ENCODE assay signal across 22 cellular contexts in genomic region chr15:74809242-74809641, GRCh38. TPM values are rescaled to one million over a fixed set of nuclear protein-coding genes. Genes with fewer than 3 reads are reported as not detected.
A peak's percentile ranks its signal among the peaks of the same experiment; 100 is the strongest.
DNase-seq lines count a peak whose midpoint lies in the region; ATAC-seq and TF ChIP-seq lines count a peak whose summit lies in the region.
"Had no signal": no experiment of that assay in that cellular context is flagged by ENCODE, and none has a peak within 500 bp of the region (broad histone marks: within the 10 kb centered on the region; RNA-seq: fewer than 3 reads in every experiment).

No MANE protein-coding gene starts in this region.

- H3K4me1 Mint-ChIP-seq in activated CD8-positive, alpha-beta T cell treated with anti-CD3 and anti-CD28 coated beads, Interleukin-2, amount 10 ng/mL, durations not matched to agents 7 days and 5 days (ENCODE audit: low read depth): peaks cover 22% of the 10 kb centered on the region
- H3K4me1 Mint-ChIP-seq in activated CD8-positive, alpha-beta T cell treated with anti-CD3 and anti-CD28 coated beads for 36 hours (ENCODE audit: low read depth): peaks cover 17% of the 10 kb centered on the region
- H3K4me1 Mint-ChIP-seq in CD4-positive, alpha-beta T cell (ENCODE audit: low read depth): peaks cover 30% of the 10 kb centered on the region
- H3K4me1 Mint-ChIP-seq in naive B cell: peaks cover 23 to 46% (median 38%) of the 10 kb centered on the region in 3 donors

- peaks cover 7% of the 10 kb centered on the region for H3K27me3 Mint-ChIP-seq in activated CD8-positive, alpha-beta T cell treated with anti-CD3 and anti-CD28 coated beads, Interleukin-2, amount 10 ng/mL, durations not matched to agents 7 days and 5 days (ENCODE audit: low read depth)
- no peaks in the 10 kb centered on the region for H3K27me3 Mint-ChIP-seq in activated CD8-positive, alpha-beta T cell treated with anti-CD3 and anti-CD28 coated beads for 36 hours
- H3K27me3 Mint-ChIP-seq in CD4-positive, alpha-beta T cell: no peaks in the 10 kb centered on the region
- H3K27me3 Mint-ChIP-seq in naive B cell: no peaks in the 10 kb centered on the region

- H3K27ac Mint-ChIP-seq in activated CD8-positive, alpha-beta T cell treated with anti-CD3 and anti-CD28 coated beads, Interleukin-2, amount 10 ng/mL, durations not matched to agents 7 days and 5 days: peak overlapping the region; percentile 56
- H3K27ac Mint-ChIP-seq in activated CD8-positive, alpha-beta T cell treated with anti-CD3 and anti-CD28 coated beads for 36 hours: no peak overlapping the region
- peak overlapping the region; percentile 75 for H3K27ac Mint-ChIP-seq in CD4-positive, alpha-beta T cell
- peak overlapping the region in 4 of 6 donors; percentile 73 to 93 (median 86) for H3K27ac Mint-ChIP-seq in naive B cell
- H3K27ac Mint-ChIP-seq: dendritic cell treated with granulocyte-macrophage colony-stimulating factor and Interleukin-4, amounts not matched to agents 40 ng/mL and 50 ng/mL, for 4 days had no signal

- intact Hi-C loops in activated CD8-positive, alpha-beta T cell treated with anti-CD3 and anti-CD28 coated beads for 36 hours (cut with micrococcal nuclease): no loop called here
- intact Hi-C loops in CD4-positive, alpha-beta T cell (cut with DNase I, micrococcal nuclease): no loop called here
- intact Hi-C loops in posterior vena cava (cut with DNase I): no loop called here

- H3K4me3 Mint-ChIP-seq in activated CD8-positive, alpha-beta T cell treated with anti-CD3 and anti-CD28 coated beads, Interleukin-2, amount 10 ng/mL, durations not matched to agents 7 days and 5 days: no peak overlapping the region
- H3K4me3 Mint-ChIP-seq in activated CD8-positive, alpha-beta T cell treated with anti-CD3 and anti-CD28 coated beads for 36 hours: no peak overlapping the region
- H3K4me3 Mint-ChIP-seq in CD4-positive, alpha-beta T cell: no peak overlapping the region
- H3K4me3 Mint-ChIP-seq in naive B cell: no peak overlapping the region
- H3K4me3 Mint-ChIP-seq: dendritic cell treated with granulocyte-macrophage colony-stimulating factor and Interleukin-4, amounts not matched to agents 40 ng/mL and 50 ng/mL, for 4 days had no signal

- no peak for ATAC-seq in activated CD8-positive, alpha-beta T cell treated with anti-CD3 and anti-CD28 coated beads, Interleukin-2, amount 10 ng/mL, durations not matched to agents 7 days and 5 days
- ATAC-seq in activated CD8-positive, alpha-beta T cell treated with anti-CD3 and anti-CD28 coated beads for 36 hours: no peak
- ATAC-seq in CD4-positive, alpha-beta T cell (ENCODE audit: poor library complexity): no peak
- ATAC-seq in RWPE2 (ENCODE audit: low read depth): no peak
- no peak for ATAC-seq in naive B cell (ENCODE audit: low read depth in 2 of 2)

- no peaks in the 10 kb centered on the region for H3K9me3 ChIP-seq in CD4-positive, alpha-beta T cell (ENCODE audit: control insufficient read depth, low read length)
- no peaks in the 10 kb centered on the region for H3K9me3 ChIP-seq in RWPE2 (ENCODE audit: severe bottlenecking)
- H3K9me3 ChIP-seq: BLaER1, SJCRH30, upper lobe of left lung had no signal

- H3K4me3 ChIP-seq in RWPE2 (ENCODE audit: severe bottlenecking): no peak overlapping the region
- H3K4me3 ChIP-seq: BLaER1, SJCRH30, upper lobe of left lung had no signal

- CTCF ChIA-PET in activated CD8-positive, alpha-beta T cell treated with anti-CD3 and anti-CD28 coated beads, Interleukin-2, amount 10 ng/mL, durations not matched to agents 7 days and 5 days (lab: Charles Lee): interaction anchor here (0.6 to 1.8 kb wide), 6 partner anchors 21 to 92 kb away, joined by 3 to 6 read pairs (median 4); no protein-coding TSS in a partner anchor
- CTCF ChIA-PET in activated CD8-positive, alpha-beta T cell treated with anti-CD3 and anti-CD28 coated beads for 36 hours (lab: Charles Lee): interaction anchor here (2.8 to 8.1 kb wide), 2 partner anchors 10 to 38 kb away, joined by 11 to 83 read pairs; no protein-coding TSS in a partner anchor
- CTCF ChIA-PET in CD4-positive, alpha-beta T cell (lab: Charles Lee): interaction anchor here (1.5 to 1.6 kb wide), 2 partner anchors 22 to 40 kb away, joined by 4 to 7 read pairs; no protein-coding TSS in a partner anchor

- H3K9me3 Mint-ChIP-seq in activated CD8-positive, alpha-beta T cell treated with anti-CD3 and anti-CD28 coated beads, Interleukin-2, amount 10 ng/mL, durations not matched to agents 7 days and 5 days (ENCODE audit: insufficient read depth): no peaks in the 10 kb centered on the region
- H3K9me3 Mint-ChIP-seq in activated CD8-positive, alpha-beta T cell treated with anti-CD3 and anti-CD28 coated beads for 36 hours: no peaks in the 10 kb centered on the region
- H3K9me3 Mint-ChIP-seq in CD4-positive, alpha-beta T cell: no peaks in the 10 kb centered on the region
- H3K9me3 Mint-ChIP-seq in naive B cell: no peaks in the 10 kb centered on the region
- H3K9me3 Mint-ChIP-seq: dendritic cell treated with granulocyte-macrophage colony-stimulating factor and Interleukin-4, amounts not matched to agents 40 ng/mL and 50 ng/mL, for 4 days had no signal

- no peaks in the 10 kb centered on the region for H3K27me3 ChIP-seq in CD4-positive, alpha-beta T cell (ENCODE audit: control insufficient read depth, insufficient read depth, low read length)
- no peaks in the 10 kb centered on the region for H3K27me3 ChIP-seq in RWPE2 (ENCODE audit: insufficient read depth, poor library complexity, severe bottlenecking)
- H3K27me3 ChIP-seq: BLaER1, SJCRH30, upper lobe of left lung had no signal

- H3K36me3 Mint-ChIP-seq in activated CD8-positive, alpha-beta T cell treated with anti-CD3 and anti-CD28 coated beads, Interleukin-2, amount 10 ng/mL, durations not matched to agents 7 days and 5 days (ENCODE audit: low read depth): peaks cover 12% of the 10 kb centered on the region
- H3K36me3 Mint-ChIP-seq in activated CD8-positive, alpha-beta T cell treated with anti-CD3 and anti-CD28 coated beads for 36 hours (ENCODE audit: low read depth): peaks cover 6% of the 10 kb centered on the region
- H3K36me3 Mint-ChIP-seq in CD4-positive, alpha-beta T cell (ENCODE audit: low read depth): peaks cover 1% of the 10 kb centered on the region
- H3K36me3 Mint-ChIP-seq in naive B cell: peaks cover under 1 to 1% of the 10 kb centered on the region in 2 donors

- TF ChIP-seq CTCF in activated CD8-positive, alpha-beta T cell treated with anti-CD3 and anti-CD28 coated beads for 36 hours (IDR thresholded peaks at IDR 0.05): no peak
- no peak for TF ChIP-seq CTCF in CD4-positive, alpha-beta T cell (IDR thresholded peaks at IDR 0.05)
- TF ChIP-seq CTCF in RWPE2 (IDR thresholded peaks at IDR 0.05; ENCODE audit: poor library complexity, severe bottlenecking): no peak

- H3K27ac ChIP-seq in CD4-positive, alpha-beta T cell (ENCODE audit: low read depth, low read length): peak overlapping the region; percentile 21
- peak overlapping the region; percentile 31 for H3K27ac ChIP-seq in RWPE2 (ENCODE audit: poor library complexity, severe bottlenecking)
- H3K27ac ChIP-seq: BLaER1, SJCRH30, upper lobe of left lung had no signal

- no peak for DNase-seq in activated CD8-positive, alpha-beta T cell treated with anti-CD3 and anti-CD28 coated beads, Interleukin-2, amount 10 ng/mL, durations not matched to agents 7 days and 5 days
- no peak for DNase-seq in activated CD8-positive, alpha-beta T cell treated with anti-CD3 and anti-CD28 coated beads for 36 hours
- DNase-seq in CD4-positive, alpha-beta T cell: no peak
- DNase-seq in RWPE2 (ENCODE audit: low spot score) (no peak), naive B cell (no peak), posterior vena cava (ENCODE audit: low spot score) (no peak), NCI-H1105 (lab: John Stamatoyannopoulos, UW) (no peak)
- DNase-seq in central memory CD4-positive, alpha-beta T cell: no peak
- DNase-seq: activated CD4-positive, CD25-positive, alpha-beta regulatory T cell; activated CD8-positive, alpha-beta memory T cell treated with anti-CD3 and anti-CD28 coated beads for 24 hours; glutamatergic neuron; Kasumi-1; kidney glomerular epithelial cell; NCI-H1048; NCI-H1930; NCI-H774; upper lobe of left lung had no signal

- H3K4me1 ChIP-seq in RWPE2 (ENCODE audit: insufficient read depth, poor library complexity, severe bottlenecking): peaks cover 21% of the 10 kb centered on the region
- H3K4me1 ChIP-seq: BLaER1 had no signal

- no peaks in the 10 kb centered on the region; the same call in 1 of the 2 replicates for H3K36me3 ChIP-seq in RWPE2 (ENCODE audit: low read depth)
- H3K36me3 ChIP-seq: SJCRH30 had no signal

- POLR2A ChIA-PET in activated CD8-positive, alpha-beta T cell treated with anti-CD3 and anti-CD28 coated beads, Interleukin-2, amount 10 ng/mL, durations not matched to agents 7 days and 5 days (lab: Charles Lee): interaction anchor here (0.6 kb wide), 1 partner anchor 138 kb away, joined by 3 read pairs; no protein-coding TSS in a partner anchor
- POLR2A ChIA-PET in activated CD8-positive, alpha-beta T cell treated with anti-CD3 and anti-CD28 coated beads for 36 hours (lab: Charles Lee): interaction anchor here (0.9 to 2.8 kb wide), 5 partner anchors 9 to 38 kb away, joined by 3 to 11 read pairs (median 6); no protein-coding TSS in a partner anchor
- POLR2A ChIA-PET in CD4-positive, alpha-beta T cell (lab: Charles Lee): interaction anchor here (33.5 kb wide), 1 partner anchor 30 kb away, joined by 925 read pairs; the partner anchor contains the start of gene CSK

RNA-seq across cellular contexts. Expression of gene LMAN1L, which starts 3.4 kb away (rescaled TPM):
- 1 to 10 TPM in 1 of 2 experiments, under 1 TPM in 1; 0.47 to 1.0 TPM for total RNA-seq in activated CD8-positive, alpha-beta T cell treated with anti-CD3 and anti-CD28 coated beads, Interleukin-2, amount 10 ng/mL, durations not matched to agents 7 days and 5 days
- total RNA-seq in activated CD8-positive, alpha-beta T cell treated with anti-CD3 and anti-CD28 coated beads for 36 hours: under 1 TPM in 1 of 2 experiments, not detected in 1; 0.11 TPM
- total RNA-seq in CD4-positive, alpha-beta T cell: under 1 TPM; 0.56 to 0.93 TPM
- polyA plus RNA-seq in naive B cell (ENCODE audit: low read depth in 6 of 6): not detected
- total RNA-seq in posterior vena cava: not detected
- total RNA-seq: lung microvascular endothelial cell, renal cortical epithelial cell, SJCRH30 had no signal

RNA-seq across cellular contexts. Expression of gene CPLX3, which starts 17.2 kb away (rescaled TPM):
- total RNA-seq in activated CD8-positive, alpha-beta T cell treated with anti-CD3 and anti-CD28 coated beads, Interleukin-2, amount 10 ng/mL, durations not matched to agents 7 days and 5 days: not detected
- total RNA-seq in activated CD8-positive, alpha-beta T cell treated with anti-CD3 and anti-CD28 coated beads for 36 hours: under 1 TPM in 1 of 2 experiments, not detected in 1; 0.11 TPM
- under 1 TPM; 0.16 to 0.53 TPM for total RNA-seq in CD4-positive, alpha-beta T cell
- polyA plus RNA-seq in naive B cell (ENCODE audit: low read depth in 6 of 6): not detected
- total RNA-seq in posterior vena cava: not detected
- total RNA-seq: lung microvascular endothelial cell, renal cortical epithelial cell, SJCRH30, upper lobe of left lung had no signal

RNA-seq across cellular contexts. Expression of gene CSK, which starts 27.4 kb away (rescaled TPM):
- total RNA-seq in activated CD8-positive, alpha-beta T cell treated with anti-CD3 and anti-CD28 coated beads, Interleukin-2, amount 10 ng/mL, durations not matched to agents 7 days and 5 days: 100 to 1,000 TPM; 314 to 330 TPM
- total RNA-seq in activated CD8-positive, alpha-beta T cell treated with anti-CD3 and anti-CD28 coated beads for 36 hours: 100 to 1,000 TPM; 254 to 260 TPM
- 100 to 1,000 TPM; 114 to 118 TPM for total RNA-seq in CD4-positive, alpha-beta T cell
- 100 to 1,000 TPM; 176 to 273 (median 216) TPM for polyA plus RNA-seq in naive B cell (ENCODE audit: low read depth in 6 of 6)
- 10 to 100 TPM; 29.6 to 31.8 TPM for total RNA-seq in posterior vena cava

RNA-seq across cellular contexts. Expression of gene ULK3, which starts 33.7 kb away (rescaled TPM):
- 10 to 100 TPM; 56.9 to 58.0 TPM for total RNA-seq in activated CD8-positive, alpha-beta T cell treated with anti-CD3 and anti-CD28 coated beads, Interleukin-2, amount 10 ng/mL, durations not matched to agents 7 days and 5 days
- 10 to 100 TPM; 45.9 to 49.3 TPM for total RNA-seq in activated CD8-positive, alpha-beta T cell treated with anti-CD3 and anti-CD28 coated beads for 36 hours
- 10 to 100 TPM; 37.8 to 38.9 TPM for total RNA-seq in CD4-positive, alpha-beta T cell
- 10 to 100 TPM in 5 of 6 donors, 1 to 10 TPM in 1; 9.3 to 21.5 (median 13.1) TPM for polyA plus RNA-seq in naive B cell (ENCODE audit: low read depth in 6 of 6)
- 10 to 100 TPM; 19.1 to 21.8 TPM for total RNA-seq in posterior vena cava
